8 cellular contexts compared by ENCODE assay signal in the genomic region with DNA sequence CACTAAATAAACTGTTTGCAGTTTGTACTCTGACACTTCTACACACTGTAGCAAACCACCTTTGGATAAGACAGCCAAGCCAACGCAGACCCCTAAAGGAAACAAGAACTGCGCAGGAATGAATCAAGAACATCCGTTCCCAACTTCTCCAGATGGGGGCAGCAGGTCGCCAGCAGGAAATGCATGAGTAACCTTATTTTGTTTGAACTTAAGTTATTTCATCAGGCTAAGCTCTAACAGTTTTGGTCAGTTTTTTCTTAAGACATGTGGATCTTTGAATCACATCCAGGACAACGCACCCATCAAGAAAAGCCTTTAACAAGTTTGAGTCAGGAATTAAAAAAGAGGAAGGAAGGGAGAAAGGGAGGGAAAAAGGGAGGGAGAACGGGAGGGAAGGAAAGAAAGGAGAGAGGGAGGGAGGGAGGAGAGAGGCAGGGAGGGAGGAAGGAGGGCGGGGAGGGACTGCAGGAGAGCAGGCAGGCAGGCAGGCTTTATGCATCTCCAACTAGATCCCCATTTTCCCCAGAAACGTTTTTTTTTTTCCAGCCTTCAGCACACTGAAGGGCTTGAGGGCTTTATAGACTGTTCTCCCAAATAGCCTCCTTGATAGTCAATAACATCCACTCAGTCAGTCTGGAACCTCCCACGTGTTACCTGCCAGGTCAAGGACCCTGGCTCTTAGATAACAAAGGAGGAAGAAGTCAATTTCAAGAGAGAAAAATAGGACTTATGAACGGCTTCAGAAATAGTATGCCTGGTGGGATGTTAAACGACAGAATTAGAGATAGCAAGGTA. TPM values are rescaled to one million over a fixed set of nuclear protein-coding genes. Genes with fewer than 3 reads are reported as not detected.
DNase-seq lines count a peak whose midpoint lies in the region; ATAC-seq and TF ChIP-seq lines count a peak whose summit lies in the region.

No MANE protein-coding gene starts in this region.

- ATAC-seq in DND-41 (ENCODE audit: insufficient read depth, low read depth), result peak; percentile 91
- no peak for ATAC-seq in GM18511 (IDR thresholded peaks at IDR 0.05; ENCODE audit: unreplicated experiment)

- H3K79me2 ChIP-seq in DND-41 (ENCODE audit: insufficient read depth, low read length), result no peaks in the 10 kb centered on the region
- H3K79me2 ChIP-seq in osteoblast (ENCODE audit: insufficient read depth, low read length), result no peaks in the 10 kb centered on the region

- peak; percentile 82 for DNase-seq in DND-41
- DNase-seq in M059J (ENCODE audit: low read depth), result peak; percentile 71
- peak; percentile 82 for DNase-seq in SK-MEL-5 (ENCODE audit: low read depth, low spot score)
- DNase-seq in activated naive CD4-positive, alpha-beta T cell treated with anti-CD3 and anti-CD28 coated beads, Interleukin-2, amount 50 U/mL, for 16 hours, result peak; percentile 75
- DNase-seq in globus pallidus (ENCODE audit: low spot score), result peak; percentile 59
- DNase-seq in osteoblast (ENCODE audit: insufficient read length, low spot score, missing footprints), result peak; percentile 81
- DNase-seq in testis, result peak; percentile 86

- H3K36me3 ChIP-seq in DND-41 (ENCODE audit: insufficient read depth, low read length), result no peaks in the 10 kb centered on the region
- H3K36me3 ChIP-seq in osteoblast (ENCODE audit: insufficient read depth, low read length), result no peaks in the 10 kb centered on the region
- H3K36me3 ChIP-seq in testis (ENCODE audit: low read depth, missing control alignments), result no peaks in the 10 kb centered on the region

- peak overlapping the region; percentile 37 for H3K9ac ChIP-seq in DND-41 (ENCODE audit: low read depth, low read length)

- H3K27ac ChIP-seq in DND-41 (ENCODE audit: low read length), result peak overlapping the region; percentile 43
- H3K27ac ChIP-seq in osteoblast (ENCODE audit: low read depth, low read length), result peak overlapping the region; percentile 13
- peak overlapping the region; percentile 47 to 63 for H3K27ac ChIP-seq in testis

- peak; percentile 89 for TF ChIP-seq CTCF in DND-41 (IDR thresholded peaks at IDR 0.05; ENCODE audit: borderline replicate concordance, extremely low read depth, low read length, poor library complexity, severe bottlenecking)
- peak; percentile 85 for TF ChIP-seq CTCF in osteoblast (IDR thresholded peaks at IDR 0.05; ENCODE audit: extremely low read depth, low read depth, low read length)
- TF ChIP-seq CTCF in testis (IDR thresholded peaks at IDR 0.05), result peak; percentile 54 to 72 (median 56)

- H3K27me3 ChIP-seq in DND-41 (ENCODE audit: insufficient read depth, low read length, poor library complexity) (no peaks in the 10 kb centered on the region), osteoblast (ENCODE audit: insufficient read depth, low read length) (no peaks in the 10 kb centered on the region), testis (no peaks in the 10 kb centered on the region)

- H3K4me3 ChIP-seq in DND-41 (ENCODE audit: low read depth in 1 of 2, low read length in 2 of 2) (peak overlapping the region in 1 of 2 experiments; percentile 48; a peak in 2 of 4 replicates), osteoblast (ENCODE audit: insufficient read depth, low read length) (peak overlapping the region; percentile 67), testis (no peak overlapping the region)

- no peak for TF ChIP-seq POLR2A in testis (IDR thresholded peaks at IDR 0.05)

- peak overlapping the region; percentile 60 for H3K4me2 ChIP-seq in DND-41 (ENCODE audit: insufficient read depth, low read length)
- H3K4me2 ChIP-seq in osteoblast (ENCODE audit: insufficient read depth, low read length), result peak overlapping the region; percentile 82

- 1 to 5% methylated on average over 11 of the region's 11 CpGs for WGBS in testis, 2 donors

- H2AFZ ChIP-seq in DND-41 (ENCODE audit: low read depth, low read length), result peak overlapping the region; percentile 79
- H2AFZ ChIP-seq in osteoblast (ENCODE audit: low read length), result peak overlapping the region; percentile 78

- intact Hi-C loops in testis (cut with DNase I; ENCODE audit: low total_unique reads), result loop anchor here (5.0 to 10.0 kb wide), 2 partner anchors 107 to 331 kb away; no protein-coding TSS in a partner anchor

- in situ Hi-C loops in SK-MEL-5 (cut with HindIII; ENCODE audit: low pct_unique_long_range_greater_than_20kb, low sequenced_read_pairs), result no loop called here

- H3K9me3 ChIP-seq in DND-41 (ENCODE audit: insufficient read depth, low read length, severe bottlenecking) (no peaks in the 10 kb centered on the region), osteoblast (ENCODE audit: low read depth, low read length) (no peaks in the 10 kb centered on the region), testis (no peaks in the 10 kb centered on the region)

- no peaks in the 10 kb centered on the region for H4K20me1 ChIP-seq in DND-41 (ENCODE audit: insufficient read depth, low read length)
- no peaks in the 10 kb centered on the region for H4K20me1 ChIP-seq in osteoblast (ENCODE audit: insufficient read depth, low read length)

- H3K4me1 ChIP-seq in DND-41 (ENCODE audit: insufficient read depth, low read length) (peaks cover 15% of the 10 kb centered on the region), osteoblast (ENCODE audit: insufficient read depth, low read length) (peaks cover 11% of the 10 kb centered on the region), testis (no peaks in the 10 kb centered on the region)

RNA-seq across cellular contexts. Expression of gene BHMT, which starts 22.2 kb away (rescaled TPM):
- total RNA-seq in M059J (2014; rRNA removed; shearing (Covaris generic)), result not detected in 2 replicates
- total RNA-seq in SK-MEL-5 (2014; rRNA removed; shearing (Covaris generic)), result not detected in 2 replicates
- not detected in 2 replicates for polyA plus RNA-seq in SK-MEL-5 (2015; cell fraction: cytosol; rRNA removed)
- polyA plus RNA-seq in SK-MEL-5 (2015; cell fraction: nucleus; rRNA removed), result 0.27 TPM in 1 of 2 replicates, not detected in the other
- total RNA-seq in osteoblast (not detected in 2 replicates), testis (under 1 TPM in 1 of 2 donors, not detected in 1; 0.25 TPM)
- 1.3 TPM for polyA plus RNA-seq in testis (ENCODE audit: insufficient read depth, low read depth, low replicate concordance)
